In the genomic region with DNA sequence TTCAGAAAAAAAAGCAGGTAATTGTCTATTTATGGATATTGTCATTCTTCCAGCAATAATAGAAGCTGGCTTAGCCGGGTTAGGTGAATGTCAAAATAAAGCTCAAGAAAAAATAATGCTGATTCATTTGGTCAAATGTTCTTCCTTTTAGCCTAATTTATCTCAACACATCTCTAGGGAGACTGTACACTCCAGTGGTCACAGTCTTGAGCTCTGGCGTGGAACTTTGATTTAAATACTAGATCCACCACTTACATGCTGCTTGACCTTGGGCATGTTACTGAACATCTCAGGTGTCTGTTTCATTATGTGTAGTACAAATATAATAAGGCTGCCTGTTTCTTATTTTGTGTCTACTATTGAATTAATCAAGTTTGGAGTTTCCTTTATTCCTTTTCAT, we compare ENCODE assay signal across 12 cellular contexts.
DNase-seq lines count a peak whose midpoint lies in the region; ATAC-seq lines count a peak whose summit lies in the region.
"Had no signal": no experiment of that assay in that cellular context is flagged by ENCODE, and none has a peak within 500 bp of the region (broad histone marks: within the 10 kb centered on the region; RNA-seq: fewer than 3 reads in every experiment).

No MANE protein-coding gene starts in this region.

- ATAC-seq in GM19328 (IDR thresholded peaks at IDR 0.05; ENCODE audit: unreplicated experiment) (peak; percentile 68), HG02938 (IDR thresholded peaks at IDR 0.05; ENCODE audit: unreplicated experiment) (peak; percentile 57)
- ATAC-seq: natural killer cell had no signal

- H3K4me1 ChIP-seq in BLaER1 = peaks cover 29% of the 10 kb centered on the region

- no peak overlapping the region for H3K9ac ChIP-seq in BLaER1

- no peak overlapping the region for H3K27ac ChIP-seq in BLaER1

- H3K4me3 ChIP-seq in BLaER1 = no peak overlapping the region

- peaks cover 5% of the 10 kb centered on the region; the same call in 1 of the 2 replicates for H3K27me3 ChIP-seq in BLaER1

- peak overlapping the region; percentile 85 for H3K4me2 ChIP-seq in BLaER1

- DNase-seq in OCI-M1 (lab: John Stamatoyannopoulos, UW) = peak; percentile 54
- DNase-seq in SW 1271 (lab: John Stamatoyannopoulos, UW) = no peak
- DNase-seq in pons (ENCODE audit: low spot score) = no peak
- no peak for DNase-seq in Ammon's horn (ENCODE audit: low spot score)
- no peak for DNase-seq in iPS-NIHi7 (ENCODE audit: extremely low spot score)
- DNase-seq: natural killer cell, small intestine, T-helper 9 cell, trophoblast cell had no signal

- H3K36me3 ChIP-seq in BLaER1 = no peaks in the 10 kb centered on the region

- H4K20me1 ChIP-seq in BLaER1 = peaks cover 25% of the 10 kb centered on the region

- no peaks in the 10 kb centered on the region for H3K9me3 ChIP-seq in BLaER1
